In the genomic region with DNA sequence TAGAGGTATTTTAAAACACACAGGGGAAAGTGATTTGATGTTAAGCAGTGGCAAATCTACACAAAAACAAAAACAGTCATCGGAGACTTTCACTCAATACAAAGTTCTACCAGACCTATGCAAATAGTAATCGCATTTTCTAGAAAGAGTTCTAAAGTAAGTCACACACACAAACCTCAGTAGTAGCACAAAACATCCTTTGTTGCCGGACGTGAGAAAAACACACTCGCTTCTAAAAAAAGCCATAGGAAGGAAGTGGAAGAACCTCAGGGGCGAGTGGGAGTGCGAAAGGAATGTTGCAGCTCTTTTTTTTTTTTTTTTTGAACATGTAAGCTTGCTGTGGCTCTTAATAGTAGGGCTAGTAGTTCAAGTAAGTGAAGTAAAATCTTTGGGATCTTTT, we compare ENCODE assay signal across 9 cellular contexts.
DNase-seq lines count a peak whose midpoint lies in the region; ATAC-seq and TF ChIP-seq lines count a peak whose summit lies in the region.
"Had no signal": no experiment of that assay in that cellular context is flagged by ENCODE, and none has a peak within 500 bp of the region (broad histone marks: within the 10 kb centered on the region; RNA-seq: fewer than 3 reads in every experiment).

No MANE protein-coding gene starts in this region.

- no peaks in the 10 kb centered on the region for H3K9me3 ChIP-seq in body of pancreas
- no peaks in the 10 kb centered on the region for H3K9me3 ChIP-seq in ovary
- H3K9me3 ChIP-seq: upper lobe of left lung had no signal

- TF ChIP-seq POLR2A in body of pancreas (IDR thresholded peaks at IDR 0.05): no peak
- TF ChIP-seq POLR2A in ovary (IDR thresholded peaks at IDR 0.05): no peak

- peak overlapping the region; percentile 68 for H3K27ac Mint-ChIP-seq in nephron progenitor cell

- H3K4me3 ChIP-seq in body of pancreas: no peak overlapping the region
- no peak overlapping the region for H3K4me3 ChIP-seq in ovary

- ATAC-seq in HG03575 (IDR thresholded peaks at IDR 0.05; ENCODE audit: extremely low read depth, insufficient number of reproducible peaks, low FRiP score, unreplicated experiment) (peak; percentile 77), body of pancreas (no peak), esophagus mucosa (no peak)

- H3K27me3 ChIP-seq in body of pancreas: no peaks in the 10 kb centered on the region
- H3K27me3 ChIP-seq in ovary: no peaks in the 10 kb centered on the region
- H3K27me3 ChIP-seq: upper lobe of left lung had no signal

- no peaks in the 10 kb centered on the region for H3K9me3 Mint-ChIP-seq in nephron progenitor cell

- peak overlapping the region in 3 of 4 donors; percentile 14 to 42 (median 23) for H3K27ac ChIP-seq in body of pancreas
- no peak overlapping the region for H3K27ac ChIP-seq in ovary

- H3K4me1 ChIP-seq in body of pancreas: no peaks in the 10 kb centered on the region
- H3K4me1 ChIP-seq in ovary (ENCODE audit: insufficient read depth): peaks cover 9% of the 10 kb centered on the region

- intact Hi-C loops in body of pancreas (cut with DNase I) (no loop called here), ovary (cut with DNase I) (no loop called here)

- TF ChIP-seq CTCF in GM20000 (IDR thresholded peaks at IDR 0.05; ENCODE audit: extremely low read depth, missing control alignments) (no peak), body of pancreas (IDR thresholded peaks at IDR 0.05) (no peak), nephron progenitor cell (IDR thresholded peaks at IDR 0.05) (no peak), ovary (IDR thresholded peaks at IDR 0.05) (no peak)

- H3K36me3 Mint-ChIP-seq in nephron progenitor cell (ENCODE audit: low read depth): peaks cover 10% of the 10 kb centered on the region

- H3K4me1 Mint-ChIP-seq in nephron progenitor cell: peaks cover 66% of the 10 kb centered on the region

- DNase-seq in COLO829 (ENCODE audit: low spot score) (peak; percentile 74), GM20000 (ENCODE audit: low spot score) (peak; percentile 40), body of pancreas (peak in 1 of 4 donors; percentile 34), nephron progenitor cell (no peak), mucosa of gallbladder (ENCODE audit: low spot score) (no peak), ovary (no peak)

- no peaks in the 10 kb centered on the region for H3K36me3 ChIP-seq in body of pancreas (replicated peaks in 1 of 2; ENCODE audit: insufficient read depth in 1 of 2, low read depth in 2 of 2)
- H3K36me3 ChIP-seq in ovary: no peaks in the 10 kb centered on the region
- H3K36me3 ChIP-seq: upper lobe of left lung had no signal

- peak overlapping the region; percentile 71 for H3K4me3 Mint-ChIP-seq in nephron progenitor cell

- WGBS in body of pancreas, 2 donors: 3 to 14% methylated on average over 7 of the region's 7 CpGs
- WGBS in ovary, 3 donors: 2 to 6% (median 2%) methylated on average over 7 of the region's 7 CpGs

- TF ChIP-seq EP300 in ovary (IDR thresholded peaks at IDR 0.05): no peak

- H3K27me3 Mint-ChIP-seq in nephron progenitor cell (ENCODE audit: low read depth, poor library complexity): peaks cover 6% of the 10 kb centered on the region

Comparison
In these comparisons a context has a peak if more than half of its experiments do, and no peak if none do; other contexts are left out.
1. DNase-seq: peak in COLO829 (single experiment) and GM20000 (single experiment); none in nephron progenitor cell (single experiment), mucosa of gallbladder (single experiment) and ovary (0 of 5).
2. H3K27ac ChIP-seq: peak in body of pancreas (3 of 4); none in ovary (0 of 2).